ENCODE assay signal across 23 cellular contexts in the genomic region with DNA sequence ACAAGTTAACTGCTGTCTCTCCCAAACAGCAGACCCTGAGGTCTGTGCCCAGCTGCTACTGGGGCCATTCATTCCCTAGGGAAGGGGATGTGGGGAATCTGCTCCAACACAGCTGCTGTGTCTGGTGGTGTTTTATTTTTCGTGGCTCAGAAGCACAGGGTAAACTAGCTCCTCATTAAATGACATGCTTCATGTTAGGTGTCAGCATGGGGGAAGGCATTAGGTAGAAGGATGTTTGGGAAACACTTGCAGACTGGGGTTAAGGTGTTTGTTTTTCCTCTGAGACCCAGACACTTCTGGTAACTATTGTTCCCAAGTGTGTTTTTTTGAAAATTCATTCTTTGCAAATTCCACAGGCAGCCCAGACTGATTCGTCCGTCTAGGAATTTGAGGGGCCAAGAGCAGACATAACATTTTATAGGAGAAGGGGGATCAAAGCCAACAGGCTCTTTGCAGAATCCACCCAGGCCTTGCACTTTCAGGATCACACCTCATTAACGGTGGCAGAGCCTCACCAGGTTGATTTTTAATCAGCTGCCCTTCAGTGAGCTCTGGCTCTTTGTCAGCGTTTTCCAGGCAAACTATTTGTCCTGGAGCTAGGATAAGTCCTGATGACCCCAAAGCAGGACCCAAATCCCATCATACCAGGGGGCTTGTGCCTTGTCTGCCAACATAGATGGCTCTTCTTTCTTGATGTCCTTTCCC.
A peak's percentile ranks its signal among the peaks of the same experiment; 100 is the strongest.
DNase-seq lines count a peak whose midpoint lies in the region; TF ChIP-seq lines count a peak whose summit lies in the region.
"Had no signal": no experiment of that assay in that cellular context is flagged by ENCODE, and none has a peak within 500 bp of the region (broad histone marks: within the 10 kb centered on the region; RNA-seq: fewer than 3 reads in every experiment).

No MANE protein-coding gene starts in this region.

- no peaks in the 10 kb centered on the region for H3K4me1 Mint-ChIP-seq in type B pancreatic cell (ENCODE audit: unreplicated experiment)
- H3K4me1 Mint-ChIP-seq: activated CD4-positive, alpha-beta T cell treated with anti-CD3 and anti-CD28 coated beads for 36 hours; activated naive CD4-positive, alpha-beta T cell treated with anti-CD3 and anti-CD28 coated beads, Interleukin-2, amount 10 ng/mL, durations not matched to agents 7 days and 5 days; B cell had no signal

- no peaks in the 10 kb centered on the region for H4K20me1 ChIP-seq in GM23248 (ENCODE audit: insufficient read depth)

- H3K9ac ChIP-seq in GM23248: no peak overlapping the region

- H3K27ac Mint-ChIP-seq in type B pancreatic cell: no peak overlapping the region
- H3K27ac Mint-ChIP-seq: activated CD4-positive, alpha-beta T cell treated with anti-CD3 and anti-CD28 coated beads for 36 hours; activated naive CD4-positive, alpha-beta T cell treated with anti-CD3 and anti-CD28 coated beads, Interleukin-2, amount 10 ng/mL, durations not matched to agents 7 days and 5 days; activated T-helper 1 cell treated with anti-CD3 and anti-CD28 coated beads, Interleukin-12 subunit alpha, Interleukin-12 subunit beta, Interleukin-2, Interleukin-4 antibody, amounts not matched to agents 30 ng/mL and 10 ng/mL and 1 ng/mL, durations not matched to agents 14 hours and 24 hours and 36 hours; B cell; naive thymus-derived CD8-positive, alpha-beta T cell had no signal

- H3K27me3 ChIP-seq in GM23248 (replicated peaks; ENCODE audit: insufficient read depth) (no peaks in the 10 kb centered on the region), breast epithelium (no peaks in the 10 kb centered on the region)
- H3K27me3 ChIP-seq: cardiac muscle cell, SJSA1, testis had no signal

- H3F3A ChIP-seq in GM23248 (ENCODE audit: insufficient read depth): peaks cover 20% of the 10 kb centered on the region; the same call in 1 of the 2 replicates

- H3K9me3 ChIP-seq in GM23248 (ENCODE audit: low read depth) (no peaks in the 10 kb centered on the region), breast epithelium (no peaks in the 10 kb centered on the region)
- H3K9me3 ChIP-seq: SJSA1, testis had no signal

- no peak overlapping the region for H3K4me2 ChIP-seq in GM23248 (ENCODE audit: unreplicated experiment)

- H3K36me3 ChIP-seq in GM23248 (ENCODE audit: low read depth) (no peaks in the 10 kb centered on the region), breast epithelium (no peaks in the 10 kb centered on the region)
- H3K36me3 ChIP-seq: cardiac muscle cell, SJSA1 had no signal

- no peaks in the 10 kb centered on the region for H3K36me3 Mint-ChIP-seq in type B pancreatic cell
- H3K36me3 Mint-ChIP-seq: activated naive CD4-positive, alpha-beta T cell treated with anti-CD3 and anti-CD28 coated beads, Interleukin-2, amount 10 ng/mL, durations not matched to agents 7 days and 5 days; naive thymus-derived CD8-positive, alpha-beta T cell had no signal

- H3K27ac ChIP-seq in GM23248: peak overlapping the region; percentile 17; the same call in 1 of the 2 replicates
- no peak overlapping the region for H3K27ac ChIP-seq in breast epithelium
- H3K27ac ChIP-seq: cardiac muscle cell, SJSA1, testis had no signal

- in situ Hi-C loops in GM23248 (cut with MboI): no loop called here

- no peaks in the 10 kb centered on the region for H3K9me3 Mint-ChIP-seq in type B pancreatic cell
- H3K9me3 Mint-ChIP-seq: activated naive CD4-positive, alpha-beta T cell treated with anti-CD3 and anti-CD28 coated beads, Interleukin-2, amount 10 ng/mL, durations not matched to agents 7 days and 5 days; activated T-helper 1 cell treated with anti-CD3 and anti-CD28 coated beads, Interleukin-12 subunit alpha, Interleukin-12 subunit beta, Interleukin-2, Interleukin-4 antibody, amounts not matched to agents 30 ng/mL and 10 ng/mL and 1 ng/mL, durations not matched to agents 14 hours and 24 hours and 36 hours; H9 had no signal

- H3K4me1 ChIP-seq in GM23248 (ENCODE audit: insufficient read depth) (peaks cover 33% of the 10 kb centered on the region), breast epithelium (no peaks in the 10 kb centered on the region)
- H3K4me1 ChIP-seq: SJSA1, testis had no signal

- H3K4me3 ChIP-seq in GM23248 (no peak overlapping the region), breast epithelium (no peak overlapping the region)
- H3K4me3 ChIP-seq: cardiac muscle cell, SJSA1, testis had no signal

- no peak overlapping the region for H2AFZ ChIP-seq in GM23248

- TF ChIP-seq POLR2A in breast epithelium (IDR thresholded peaks at IDR 0.05): no peak

- H3K27me3 Mint-ChIP-seq in type B pancreatic cell: peaks cover 9% of the 10 kb centered on the region

- H3K4me3 Mint-ChIP-seq in type B pancreatic cell: no peak overlapping the region
- H3K4me3 Mint-ChIP-seq: activated CD4-positive, alpha-beta T cell treated with anti-CD3 and anti-CD28 coated beads for 36 hours; activated naive CD4-positive, alpha-beta T cell treated with anti-CD3 and anti-CD28 coated beads, Interleukin-2, amount 10 ng/mL, durations not matched to agents 7 days and 5 days; activated T-helper 1 cell treated with anti-CD3 and anti-CD28 coated beads, Interleukin-12 subunit alpha, Interleukin-12 subunit beta, Interleukin-2, Interleukin-4 antibody, amounts not matched to agents 30 ng/mL and 10 ng/mL and 1 ng/mL, durations not matched to agents 14 hours and 24 hours and 36 hours; B cell; H9; naive thymus-derived CD8-positive, alpha-beta T cell had no signal

- H3K79me2 ChIP-seq in GM23248 (ENCODE audit: insufficient read depth): no peaks in the 10 kb centered on the region

- intact Hi-C loops in breast epithelium (cut with DNase I; ENCODE audit: low total_unique reads): no loop called here

- peak; percentile 36 for DNase-seq in GM23248
- DNase-seq in astrocyte of the hippocampus (ENCODE audit: low read depth, low spot score): peak; percentile 78
- DNase-seq in left kidney (ENCODE audit: low read depth, low spot score): peak; percentile 30
- peak; percentile 11 for DNase-seq in type B pancreatic cell (ENCODE audit: extremely low spot score, unreplicated experiment)
- no peak for DNase-seq in cerebellar cortex (ENCODE audit: low spot score)
- DNase-seq in stimulated activated naive CD4-positive, alpha-beta T cell (lab: John Stamatoyannopoulos, UW): no peak
- no peak for DNase-seq in breast epithelium (ENCODE audit: low spot score in 2 of 2)
- DNase-seq: activated CD4-positive, alpha-beta T cell treated with anti-CD3 and anti-CD28 coated beads for 36 hours; activated naive CD4-positive, alpha-beta T cell treated with anti-CD3 and anti-CD28 coated beads, Interleukin-2, amount 10 ng/mL, durations not matched to agents 7 days and 5 days; amniotic stem cell; dermis blood vessel endothelial cell; glutamatergic neuron; H9; naive thymus-derived CD8-positive, alpha-beta T cell; NCI-H187; NCI-H2227 treated with DMSO at 0.1 percent for 48 hours; stimulated activated CD4-positive, alpha-beta T cell treated with anti-CD3 and anti-CD28 coated beads, Interleukin-4, amount 100 ng/mL, for 1 hour; stimulated activated naive CD4-positive, alpha-beta T cell treated with Interleukin-2 at 50 U/mL for 16 hours; testis had no signal

- H3K9me2 ChIP-seq in GM23248 (ENCODE audit: insufficient read depth): no peaks in the 10 kb centered on the region

- 60 to 65% methylated on average over 5 of the region's 5 CpGs for WGBS in GM23248 (ENCODE audit: low coverage in 1 of 2, low lambda C conversion rate in 2 of 2, missing lambda C conversion rate in 2 of 2), 2 experiments

- TF ChIP-seq CTCF in type B pancreatic cell (conservative IDR thresholded peaks at IDR 0.05) (no peak), breast epithelium (IDR thresholded peaks at IDR 0.05) (no peak)

Comparison
In these comparisons a context has a peak if more than half of its experiments do, and no peak if none do; other contexts are left out.
1. DNase-seq: peak in GM23248 (single experiment), astrocyte of the hippocampus (single experiment), left kidney (single experiment) and type B pancreatic cell (single experiment); none in cerebellar cortex (single experiment), stimulated activated naive CD4-positive, alpha-beta T cell (0 of 6) and breast epithelium (0 of 2).